Comparison of ENCODE assay signal across 8 cellular contexts in the genomic region with DNA sequence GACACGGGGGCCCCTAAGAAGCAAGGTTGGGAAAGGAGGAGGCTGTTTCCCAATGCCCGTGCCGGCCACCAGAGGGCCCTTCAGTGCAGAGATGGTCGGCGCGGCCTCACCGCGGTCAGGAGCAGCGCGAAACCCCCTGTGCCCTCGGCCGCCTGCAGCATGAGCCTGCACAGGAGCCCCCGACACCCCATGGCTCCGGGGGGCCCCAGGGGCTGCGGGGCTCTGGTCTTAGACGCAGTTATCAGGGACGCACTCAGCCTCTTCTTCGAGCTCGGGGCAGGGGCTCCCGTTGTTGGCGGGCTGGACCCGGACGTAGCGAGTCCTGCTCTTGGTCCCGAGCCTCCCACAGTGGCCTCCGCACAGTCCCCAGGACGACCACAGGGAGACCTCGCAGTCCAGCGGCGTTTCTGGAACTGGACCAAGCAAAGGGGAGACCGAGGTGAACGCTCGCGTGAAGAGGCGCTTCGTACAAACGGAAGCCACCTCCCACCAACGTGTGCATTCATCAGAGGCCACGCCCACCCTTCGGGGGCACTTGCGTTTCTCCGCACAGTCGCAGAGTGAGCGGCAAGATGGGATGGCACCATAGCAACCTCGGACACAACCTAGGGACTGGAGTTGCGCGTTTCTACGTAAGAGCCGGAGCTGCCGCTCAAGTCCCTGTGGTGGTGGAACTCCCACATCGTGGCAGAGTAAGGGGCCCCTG. TPM values are rescaled to one million over a fixed set of nuclear protein-coding genes. Genes with fewer than 3 reads are reported as not detected.
DNase-seq lines count a peak whose midpoint lies in the region; ATAC-seq and TF ChIP-seq lines count a peak whose summit lies in the region.

No MANE protein-coding gene starts in this region.

- peak overlapping the region; percentile 34 to 66 for H3K9ac ChIP-seq in duodenal mucosa (ENCODE audit: low read depth in 1 of 2, low read length in 2 of 2)

- DNase-seq in AG10803 (ENCODE audit: low read depth) (peak; percentile 81), NCI-H526 treated with DMSO at 0.1 percent for 48 hours (lab: John Stamatoyannopoulos, UW) (peak; percentile 56), lung (ENCODE audit: low spot score) (peak; percentile 82)
- DNase-seq in activated CD4-positive, alpha-beta T cell treated with anti-CD3 and anti-CD28 coated beads, Interleukin-2, amount 50 U/mL, for 1 hour = peak; percentile 88
- peak; percentile 77 to 88 (median 81) for DNase-seq in stimulated activated CD4-positive, alpha-beta T cell treated with anti-CD3 and anti-CD28 coated beads, TNF-alpha, amount 100 ng/mL, for 24 hours (ENCODE audit: low read depth in 3 of 3)

- H3K36me3 ChIP-seq in duodenal mucosa (ENCODE audit: control insufficient read depth in 1 of 2, insufficient read depth in 2 of 2, low read length in 2 of 2) (peaks cover 0 to 2% of the 10 kb centered on the region in 2 donors), lung (ENCODE audit: control insufficient read depth in 2 of 2, insufficient read depth in 2 of 2, low read length in 2 of 2) (no peaks in the 10 kb centered on the region)

- ATAC-seq in GM19043 (IDR thresholded peaks at IDR 0.05; ENCODE audit: low read depth, unreplicated experiment) (peak; percentile 76), HG03378 (IDR thresholded peaks at IDR 0.05; ENCODE audit: unreplicated experiment) (peak; percentile 72), lung (ENCODE audit: insufficient read depth, low FRiP score) (peak; percentile 88)

- TF ChIP-seq CTCF in AG10803 (conservative IDR thresholded peaks at IDR 0.05; ENCODE audit: low read length) (peak; percentile 83), lung (IDR thresholded peaks at IDR 0.05; ENCODE audit: control extremely low read depth, extremely low read depth) (peak; percentile 86)

- H3K27ac ChIP-seq in duodenal mucosa (ENCODE audit: low read depth, low read length) (peak overlapping the region; percentile 17), lung (ENCODE audit: low read depth in 1 of 2, low read length in 1 of 2) (peak overlapping the region in 1 of 2 donors; percentile 23)

- WGBS in lung, 2 donors = 3 to 4% methylated on average over 51 of the region's 51 CpGs

- H3K4me3 ChIP-seq in AG10803 (ENCODE audit: low read length) = peak overlapping the region; percentile 71
- H3K4me3 ChIP-seq in duodenal mucosa (ENCODE audit: low read depth in 1 of 2, low read length in 2 of 2) = peak overlapping the region; percentile 75 to 77
- peak overlapping the region; percentile 20 for H3K4me3 ChIP-seq in lung

- H3K27me3 ChIP-seq in duodenal mucosa (ENCODE audit: control insufficient read depth in 1 of 2, insufficient read depth in 2 of 2, low read length in 2 of 2) (peaks cover 19 to 37% of the 10 kb centered on the region in 2 donors), lung (ENCODE audit: control insufficient read depth, insufficient read depth) (no peaks in the 10 kb centered on the region)

- H3K9me3 ChIP-seq in duodenal mucosa (ENCODE audit: control insufficient read depth in 1 of 2, low read length in 2 of 2) (no peaks in the 10 kb centered on the region), lung (ENCODE audit: control insufficient read depth in 2 of 2, insufficient read depth in 1 of 2, low read length in 1 of 2) (no peaks in the 10 kb centered on the region)

- H3K4me1 ChIP-seq in duodenal mucosa (ENCODE audit: control insufficient read depth in 1 of 2, insufficient read depth in 2 of 2, low read length in 2 of 2) = peaks cover 15 to 35% of the 10 kb centered on the region in 2 donors
- peaks cover 0 to 14% of the 10 kb centered on the region in 2 donors for H3K4me1 ChIP-seq in lung (ENCODE audit: control insufficient read depth in 2 of 2, insufficient read depth in 2 of 2, low read length in 2 of 2)

RNA-seq across cellular contexts. Expression of a gene that starts 5.0 kb away (rescaled TPM):
- total RNA-seq in lung = 100 to 1,000 TPM in 1 of 2 donors, 10 to 100 TPM in 1; 31.6 to 106 TPM
- 100 to 1,000 TPM in 1 of 2 donors, 10 to 100 TPM in 1; 21.0 to 105 TPM for polyA plus RNA-seq in lung

RNA-seq across cellular contexts. Expression of a gene that starts 54.0 kb away (rescaled TPM):
- total RNA-seq in lung = 1 to 10 TPM; 4.5 to 8.8 TPM
- polyA plus RNA-seq in lung = 1 to 10 TPM; 3.5 to 6.2 TPM

Comparison
In these comparisons a context has a peak if more than half of its experiments do, and no peak if none do; other contexts are left out.
1. H3K4me3 ChIP-seq: peak in every context shown above with its lines; median percentile 76 in duodenal mucosa; 71 in AG10803; 20 in lung.